Comparison of ENCODE assay signal across 8 cellular contexts in the genomic region with DNA sequence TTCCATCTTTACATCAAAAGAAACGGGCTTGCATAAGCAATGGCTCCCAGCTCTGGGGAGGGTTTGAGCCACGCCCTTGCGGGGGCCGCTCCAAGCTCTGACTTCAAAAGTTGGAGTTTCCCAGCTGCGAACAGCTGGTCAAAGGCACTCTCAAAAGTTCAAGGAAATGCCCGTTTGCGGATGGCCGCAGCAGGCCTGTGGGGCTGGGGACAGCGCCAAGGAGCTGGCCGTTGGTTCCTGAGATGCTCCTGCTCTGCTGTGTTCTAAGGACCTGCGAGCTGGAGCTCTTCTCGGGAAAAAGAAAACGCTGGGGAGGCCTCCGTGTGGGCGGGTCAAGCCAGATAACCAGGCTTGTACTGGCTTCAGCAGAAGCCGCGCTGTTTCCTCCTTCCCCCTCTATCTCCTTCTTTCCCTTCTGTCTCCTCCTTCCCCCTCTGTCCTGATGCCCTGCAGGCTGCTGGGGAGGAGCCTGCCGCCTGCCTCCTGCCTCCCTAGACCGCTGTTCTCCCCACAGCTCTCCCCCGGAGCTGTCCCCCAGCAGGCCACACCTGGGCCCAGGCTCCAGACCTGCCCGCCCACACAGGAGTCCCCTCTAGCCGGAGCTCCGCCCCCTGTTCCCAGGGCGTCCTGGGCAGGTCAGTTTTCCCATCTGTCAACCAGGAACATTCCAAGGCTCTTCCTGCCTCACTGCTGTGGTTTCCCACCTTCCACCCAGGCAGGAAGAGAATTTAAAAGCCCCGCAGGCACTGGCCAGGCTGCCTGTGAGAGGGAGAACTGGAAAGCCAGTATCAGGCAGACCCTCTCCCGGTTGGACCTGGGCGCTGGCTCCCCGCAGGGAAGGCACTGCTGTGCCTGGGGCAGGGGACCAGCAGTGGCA. TPM values are rescaled to one million over a fixed set of nuclear protein-coding genes. Genes with fewer than 3 reads are reported as not detected.
A peak's percentile ranks its signal among the peaks of the same experiment; 100 is the strongest.
DNase-seq lines count a peak whose midpoint lies in the region; ATAC-seq and TF ChIP-seq lines count a peak whose summit lies in the region.

No MANE protein-coding gene starts in this region.

- DNase-seq in AG04450 (ENCODE audit: low read depth, low spot score) (peak; percentile 62), Right ventricle myocardium superior (peak; percentile 84), retina (peak; percentile 60), activated gamma-delta T cell treated with Interleukin-2 at 50 U/mL for 16 hours (no peak), head of caudate nucleus (no peak)
- DNase-seq in activated T-cell treated with anti-CD3 and anti-CD28 coated beads, Interleukin-2, amount 50 U/mL, for 72 hours = peak in 1 of 2 donors; percentile 33
- no peak for DNase-seq in activated CD8-positive, alpha-beta memory T cell treated with anti-CD3 and anti-CD28 coated beads, Interleukin-2, amount 10 ng/mL, durations not matched to agents 7 days and 5 days

- H3K9me3 Mint-ChIP-seq in activated T-cell treated with anti-CD3 and anti-CD28 coated beads, Interleukin-2, amount 50 U/mL, for 72 hours = no peaks in the 10 kb centered on the region
- H3K9me3 Mint-ChIP-seq in activated CD8-positive, alpha-beta memory T cell treated with anti-CD3 and anti-CD28 coated beads, Interleukin-2, amount 10 ng/mL, durations not matched to agents 7 days and 5 days (ENCODE audit: low read depth) = no peaks in the 10 kb centered on the region

- H3K27me3 ChIP-seq in AG04450 (ENCODE audit: control insufficient read depth, insufficient read depth, low read length) = peaks cover 9% of the 10 kb centered on the region

- peaks cover 9% of the 10 kb centered on the region for H3K4me1 Mint-ChIP-seq in activated T-cell treated with anti-CD3 and anti-CD28 coated beads, Interleukin-2, amount 50 U/mL, for 72 hours (ENCODE audit: low read depth)
- H3K4me1 Mint-ChIP-seq in activated CD8-positive, alpha-beta memory T cell treated with anti-CD3 and anti-CD28 coated beads, Interleukin-2, amount 10 ng/mL, durations not matched to agents 7 days and 5 days = peaks cover 4% of the 10 kb centered on the region

- H3K4me3 ChIP-seq in AG04450 (ENCODE audit: low read depth, low read length) = peak overlapping the region; percentile 39

- peak overlapping the region; percentile 70 to 80 for H3K4me3 Mint-ChIP-seq in activated T-cell treated with anti-CD3 and anti-CD28 coated beads, Interleukin-2, amount 50 U/mL, for 72 hours
- no peak overlapping the region for H3K4me3 Mint-ChIP-seq in activated CD8-positive, alpha-beta memory T cell treated with anti-CD3 and anti-CD28 coated beads, Interleukin-2, amount 10 ng/mL, durations not matched to agents 7 days and 5 days

- peaks cover 0 to 2% of the 10 kb centered on the region in 2 donors for H3K36me3 Mint-ChIP-seq in activated T-cell treated with anti-CD3 and anti-CD28 coated beads, Interleukin-2, amount 50 U/mL, for 72 hours (ENCODE audit: insufficient read depth in 2 of 2)
- no peaks in the 10 kb centered on the region for H3K36me3 Mint-ChIP-seq in activated CD8-positive, alpha-beta memory T cell treated with anti-CD3 and anti-CD28 coated beads, Interleukin-2, amount 10 ng/mL, durations not matched to agents 7 days and 5 days

- POLR2A ChIA-PET in AG04450 (lab: Yijun Ruan, JAX) = interaction anchor here (0.5 to 1.9 kb wide), 8 partner anchors 9 to 391 kb away, joined by 3 to 6 read pairs (median 4); partner anchors contain the start of genes ODC1 and TAF1B

- H3K9me3 ChIP-seq in AG04450 (ENCODE audit: control insufficient read depth, insufficient read depth, low read length) = no peaks in the 10 kb centered on the region; the same call in 1 of the 2 replicates

- peak overlapping the region; percentile 94 for H3K27ac ChIP-seq in AG04450 (ENCODE audit: low read depth, low read length)

- no peak for TF ChIP-seq CTCF in AG04450 (IDR thresholded peaks at IDR 0.05; ENCODE audit: low read depth, low read length)

- no peak overlapping the region for H3K27ac Mint-ChIP-seq in activated T-cell treated with anti-CD3 and anti-CD28 coated beads, Interleukin-2, amount 50 U/mL, for 72 hours
- no peak overlapping the region for H3K27ac Mint-ChIP-seq in activated CD8-positive, alpha-beta memory T cell treated with anti-CD3 and anti-CD28 coated beads, Interleukin-2, amount 10 ng/mL, durations not matched to agents 7 days and 5 days

- intact Hi-C loops in Right ventricle myocardium superior (cut with DNase I) = no loop called here
- intact Hi-C loops in head of caudate nucleus (cut with DNase I) = no loop called here

- H3K27me3 Mint-ChIP-seq in activated T-cell treated with anti-CD3 and anti-CD28 coated beads, Interleukin-2, amount 50 U/mL, for 72 hours (ENCODE audit: low read depth) = peaks cover 12% of the 10 kb centered on the region
- H3K27me3 Mint-ChIP-seq in activated CD8-positive, alpha-beta memory T cell treated with anti-CD3 and anti-CD28 coated beads, Interleukin-2, amount 10 ng/mL, durations not matched to agents 7 days and 5 days = no peaks in the 10 kb centered on the region

- ATAC-seq in HG02759 (IDR thresholded peaks at IDR 0.05; ENCODE audit: unreplicated experiment) (peak; percentile 55), Right ventricle myocardium superior (ENCODE audit: poor library complexity) (peak; percentile 59)
- ATAC-seq in activated T-cell treated with anti-CD3 and anti-CD28 coated beads, Interleukin-2, amount 50 U/mL, for 72 hours (replicated peaks in 1 of 2) = peak; percentile 64
- ATAC-seq in activated CD8-positive, alpha-beta memory T cell treated with anti-CD3 and anti-CD28 coated beads, Interleukin-2, amount 10 ng/mL, durations not matched to agents 7 days and 5 days = no peak

- CTCF ChIA-PET in AG04450 (lab: Charles Lee) = interaction anchor here (0.7 to 2.1 kb wide), 13 partner anchors 9 to 377 kb away, joined by 3 to 17 read pairs (median 6); no protein-coding TSS in a partner anchor
- CTCF ChIA-PET in activated CD8-positive, alpha-beta memory T cell treated with anti-CD3 and anti-CD28 coated beads, Interleukin-2, amount 10 ng/mL, durations not matched to agents 7 days and 5 days (lab: Charles Lee) = interaction anchor here (0.8 to 9.1 kb wide), 12 partner anchors 8 to 258 kb away, joined by 3 to 51 read pairs (median 4); no protein-coding TSS in a partner anchor

RNA-seq across cellular contexts. Expression of gene KLF11, which starts 14.1 kb away (rescaled TPM):
- 4.9 and 5.5 TPM in 2 replicates for polyA plus RNA-seq in AG04450 (2011; rRNA removed)
- polyA minus RNA-seq in AG04450 (2011; rRNA and poly(A)+ RNA removed) = 6.3 and 12.2 TPM in 2 replicates
- total RNA-seq in activated T-cell treated with anti-CD3 and anti-CD28 coated beads, Interleukin-2, amount 50 U/mL, for 72 hours = 10 to 100 TPM in 1 of 2 donors, 1 to 10 TPM in 1; 5.9 to 11.0 TPM
- 24.4 TPM for total RNA-seq in Right ventricle myocardium superior
- 10 to 100 TPM; 10.4 to 11.0 TPM for total RNA-seq in activated CD8-positive, alpha-beta memory T cell treated with anti-CD3 and anti-CD28 coated beads, Interleukin-2, amount 10 ng/mL, durations not matched to agents 7 days and 5 days

RNA-seq across cellular contexts. Expression of gene CYS1, which starts 22.7 kb away (rescaled TPM):
- polyA plus RNA-seq in AG04450 (2011; rRNA removed) = 0.12 and 0.24 TPM in 2 replicates
- polyA minus RNA-seq in AG04450 (2011; rRNA and poly(A)+ RNA removed) = 0.13 and 0.28 TPM in 2 replicates
- total RNA-seq in activated T-cell treated with anti-CD3 and anti-CD28 coated beads, Interleukin-2, amount 50 U/mL, for 72 hours = under 1 TPM; 0.46 to 0.81 TPM
- total RNA-seq in Right ventricle myocardium superior = 3.6 TPM
- total RNA-seq in activated CD8-positive, alpha-beta memory T cell treated with anti-CD3 and anti-CD28 coated beads, Interleukin-2, amount 10 ng/mL, durations not matched to agents 7 days and 5 days = under 1 TPM in 1 of 2 experiments, not detected in 1; 0.75 TPM

Comparison
In these comparisons a context has a peak if more than half of its experiments do, and no peak if none do; other contexts are left out.
1. DNase-seq: peak in AG04450 (single experiment), Right ventricle myocardium superior (single experiment) and retina (single experiment); none in activated gamma-delta T cell treated with Interleukin-2 at 50 U/mL for 16 hours (single experiment), head of caudate nucleus (0 of 42) and activated CD8-positive, alpha-beta memory T cell treated with anti-CD3 and anti-CD28 coated beads, Interleukin-2, amount 10 ng/mL, durations not matched to agents 7 days and 5 days (single experiment).